8 cellular contexts compared by ENCODE assay signal in genomic region chr3:196569003-196569516, GRCh38. TPM values are rescaled to one million over a fixed set of nuclear protein-coding genes. Genes with fewer than 3 reads are reported as not detected.
DNase-seq lines count a peak whose midpoint lies in the region; ATAC-seq and TF ChIP-seq lines count a peak whose summit lies in the region.

No MANE protein-coding gene starts in this region.

- DNase-seq in CD8-positive, alpha-beta T cell = peak; percentile 21 to 68 (median 48)
- DNase-seq in HK-2 (ENCODE audit: unreplicated experiment) (peak; percentile 66), T-helper 9 cell (peak; percentile 43), T47D (ENCODE audit: low read depth in 1 of 2, low spot score in 1 of 2) (peak; percentile 74 to 80), kidney epithelial cell (ENCODE audit: low read depth) (peak; percentile 2), D341Med (ENCODE audit: low spot score) (no peak)
- DNase-seq in stimulated activated CD4-positive, alpha-beta T cell treated with anti-CD3 and anti-CD28 coated beads, Interleukin-2, amount 100 ng/mL, for 24 hours = peak; percentile 52 to 55

- ATAC-seq in CD8-positive, alpha-beta T cell = peak; percentile 43
- ATAC-seq in GM19463 (IDR thresholded peaks at IDR 0.05; ENCODE audit: unreplicated experiment) = peak; percentile 33

- peak overlapping the region; percentile 92 for H3K4me3 Mint-ChIP-seq in CD8-positive, alpha-beta T cell

- POLR2A ChIA-PET in CD8-positive, alpha-beta T cell (lab: Charles Lee) = interaction anchor here (0.6 to 2.6 kb wide), 9 partner anchors 15 to 373 kb away, joined by 3 to 16 read pairs (median 3); partner anchors contain the start of genes NCBP2, PAK2 and RNF168

- no peaks in the 10 kb centered on the region for H3K36me3 ChIP-seq in CD8-positive, alpha-beta T cell (ENCODE audit: insufficient read depth, low read length)
- no peaks in the 10 kb centered on the region for H3K36me3 ChIP-seq in kidney epithelial cell (ENCODE audit: control insufficient read depth, insufficient read depth, low read length)

- no peak for TF ChIP-seq CTCF in CD8-positive, alpha-beta T cell (IDR thresholded peaks at IDR 0.05)
- TF ChIP-seq CTCF in kidney epithelial cell (IDR thresholded peaks at IDR 0.05; ENCODE audit: insufficient read depth, low read length, poor library complexity, severe bottlenecking) = no peak

- peak overlapping the region; percentile 57 for H3K4me3 ChIP-seq in CD8-positive, alpha-beta T cell (ENCODE audit: low read depth, low read length)
- peak overlapping the region; percentile 53 for H3K4me3 ChIP-seq in kidney epithelial cell (ENCODE audit: low read depth, low read length)

- peaks cover 26% of the 10 kb centered on the region for H3K4me1 ChIP-seq in CD8-positive, alpha-beta T cell (ENCODE audit: insufficient read depth, low read length)

- H3K27me3 ChIP-seq in CD8-positive, alpha-beta T cell (ENCODE audit: insufficient read depth, low read length) = no peaks in the 10 kb centered on the region
- H3K27me3 ChIP-seq in kidney epithelial cell (ENCODE audit: control insufficient read depth, insufficient read depth, low read length) = no peaks in the 10 kb centered on the region

- in situ Hi-C loops in T47D (cut with HindIII; ENCODE audit: low pct_unique_long_range_greater_than_20kb, low sequenced_read_pairs) = no loop called here

- H3K9me3 ChIP-seq in CD8-positive, alpha-beta T cell (ENCODE audit: low read length) = no peaks in the 10 kb centered on the region

- H3K27me3 Mint-ChIP-seq in CD8-positive, alpha-beta T cell (ENCODE audit: low read depth) = no peaks in the 10 kb centered on the region

- H3K36me3 Mint-ChIP-seq in CD8-positive, alpha-beta T cell = peaks cover 27% of the 10 kb centered on the region

- peak overlapping the region; percentile 95 for H3K27ac Mint-ChIP-seq in CD8-positive, alpha-beta T cell

- H3K9me3 Mint-ChIP-seq in CD8-positive, alpha-beta T cell = no peaks in the 10 kb centered on the region

- peaks cover 37% of the 10 kb centered on the region for H3K4me1 Mint-ChIP-seq in CD8-positive, alpha-beta T cell (ENCODE audit: low read depth)

- intact Hi-C loops in CD8-positive, alpha-beta T cell (cut with DNase I, micrococcal nuclease) = loop anchor here (2.0 to 10.0 kb wide), 7 partner anchors 30 to 946 kb away; partner anchors contain the start of genes DYNLT2B (in 2 of the 2) and TFRC (in 1 of the 2)

- CTCF ChIA-PET in CD8-positive, alpha-beta T cell (lab: Charles Lee) = interaction anchor here (2.4 kb wide), 1 partner anchor 40 kb away, joined by 10 read pairs; no protein-coding TSS in a partner anchor

- H3K27ac ChIP-seq in CD8-positive, alpha-beta T cell (ENCODE audit: low read depth, low read length) = peak overlapping the region; percentile 91

RNA-seq across cellular contexts. Expression of gene FBXO45, which starts 0.6 kb away (rescaled TPM):
- 1 to 10 TPM; 7.8 to 9.3 TPM for total RNA-seq in CD8-positive, alpha-beta T cell
- 8.8 and 10.3 TPM in 2 replicates for total RNA-seq in kidney epithelial cell

RNA-seq across cellular contexts. Expression of gene WDR53, which starts 0.7 kb away (rescaled TPM):
- 10 to 100 TPM; 15.7 to 17.5 TPM for total RNA-seq in CD8-positive, alpha-beta T cell
- 7.3 and 8.9 TPM in 2 replicates for total RNA-seq in kidney epithelial cell

RNA-seq across cellular contexts. Expression of gene SMCO1, which starts 53.9 kb away (rescaled TPM):
- total RNA-seq in CD8-positive, alpha-beta T cell = not detected
- total RNA-seq in kidney epithelial cell = not detected in 2 replicates
